Comparison of ENCODE assay signal across 28 cellular contexts in the genomic region with DNA sequence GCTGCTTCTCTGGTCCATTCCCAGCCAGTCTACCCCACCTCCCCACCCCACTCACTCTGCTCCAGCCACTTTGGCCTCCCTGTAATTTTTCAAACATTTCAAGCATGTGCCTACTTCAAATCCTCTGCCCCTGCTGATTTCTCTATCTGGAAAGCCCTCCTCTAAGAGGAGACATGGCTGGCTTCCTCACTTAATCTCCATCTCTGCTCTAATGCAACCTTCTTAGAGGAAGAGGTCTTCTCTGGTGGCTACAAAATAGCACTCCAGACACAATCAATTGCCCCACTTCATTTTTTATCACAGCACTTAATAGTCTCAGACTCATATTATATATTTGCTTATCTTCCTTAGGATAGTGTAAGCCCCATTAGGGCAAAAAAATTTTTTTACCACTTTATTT.
"Had no signal": no experiment of that assay in that cellular context is flagged by ENCODE, and none has a peak within 500 bp of the region (broad histone marks: within the 10 kb centered on the region; RNA-seq: fewer than 3 reads in every experiment).

No MANE protein-coding gene starts in this region.

- H3K4me2 ChIP-seq: SK-N-SH had no signal

- H3K9me3 Mint-ChIP-seq: activated CD8-positive, alpha-beta T cell treated with anti-CD3 and anti-CD28 coated beads for 36 hours; activated T-cell treated with anti-CD3 and anti-CD28 coated beads, Interleukin-2, amount 50 U/mL, for 4 hours; activated T-helper 17 cell treated with anti-CD3 and anti-CD28 coated beads, Interleukin-2, amount 50 U/mL, for 72 hours had no signal

- DNase-seq: activated CD4-positive, alpha-beta T cell treated with anti-CD3 and anti-CD28 coated beads for 4 hours; activated CD8-positive, alpha-beta T cell treated with anti-CD3 and anti-CD28 coated beads for 36 hours; activated gamma-delta T cell; activated naive CD4-positive, alpha-beta T cell treated with anti-CD3 and anti-CD28 coated beads for 36 hours; activated T-cell treated with anti-CD3 and anti-CD28 coated beads, Interleukin-2, amount 50 U/mL, for 4 hours; amygdala; KG1; MM.1S; NCI-H1105; NCI-H1436; NCI-H1694 treated with DMSO at 0.1 percent for 48 hours; NCI-H2029 treated with DMSO at 0.1 percent for 48 hours; NCI-H345; NCI-H510A; NCI-H526 treated with DMSO at 0.1 percent for 48 hours; NCI-H82; NK-92 treated with Interleukin-12 subunit alpha and Interleukin-12 subunit beta, amount 100 ng/mL, for 24 hours; Peyer's patch; Right ventricle myocardium superior; SJCRH30; SK-N-SH; T-helper 1 cell had no signal

- H3K9me3 ChIP-seq: Peyer's patch, SJCRH30, SK-N-SH had no signal

- H3K27ac ChIP-seq: cardiac muscle cell, Peyer's patch, RWPE1, SJCRH30 had no signal

- H3K4me3 Mint-ChIP-seq: activated CD8-positive, alpha-beta T cell treated with anti-CD3 and anti-CD28 coated beads for 36 hours; activated naive CD4-positive, alpha-beta T cell treated with anti-CD3 and anti-CD28 coated beads for 36 hours; activated naive CD8-positive, alpha-beta T cell; activated T-cell treated with anti-CD3 and anti-CD28 coated beads, Interleukin-2, amount 50 U/mL, for 4 hours; activated T-helper 17 cell treated with anti-CD3 and anti-CD28 coated beads, Interleukin-2, amount 50 U/mL, for 72 hours; brain had no signal

- ATAC-seq: activated CD4-positive, CD25-positive, alpha-beta regulatory T cell treated with anti-CD3 and anti-CD28 coated beads, Interleukin-2, amount 50 U/mL, for 24 hours; activated CD8-positive, alpha-beta T cell treated with anti-CD3 and anti-CD28 coated beads for 36 hours; activated T-cell treated with anti-CD3 and anti-CD28 coated beads, Interleukin-2, amount 50 U/mL, for 4 hours; activated T-helper 17 cell treated with anti-CD3 and anti-CD28 coated beads, Interleukin-2, amount 50 U/mL, for 72 hours had no signal

- H3K27me3 Mint-ChIP-seq: activated CD8-positive, alpha-beta T cell treated with anti-CD3 and anti-CD28 coated beads for 36 hours; activated naive CD8-positive, alpha-beta T cell; activated T-helper 17 cell treated with anti-CD3 and anti-CD28 coated beads, Interleukin-2, amount 50 U/mL, for 72 hours; brain had no signal

- H3K9me2 ChIP-seq: SK-N-SH had no signal

- H3K27ac Mint-ChIP-seq: activated CD8-positive, alpha-beta T cell treated with anti-CD3 and anti-CD28 coated beads for 36 hours; activated naive CD4-positive, alpha-beta T cell treated with anti-CD3 and anti-CD28 coated beads for 36 hours; activated naive CD8-positive, alpha-beta T cell; activated T-helper 17 cell treated with anti-CD3 and anti-CD28 coated beads, Interleukin-2, amount 50 U/mL, for 72 hours; brain had no signal

- H3K36me3 Mint-ChIP-seq: activated naive CD8-positive, alpha-beta T cell; brain had no signal

- H3K4me1 ChIP-seq: Peyer's patch, SJCRH30 had no signal

- H3K36me3 ChIP-seq: cardiac muscle cell, Peyer's patch, SJCRH30 had no signal

- H3K4me3 ChIP-seq: cardiac muscle cell, Peyer's patch, SJCRH30 had no signal
